ENCODE assay signal across 22 cellular contexts in the genomic region with DNA sequence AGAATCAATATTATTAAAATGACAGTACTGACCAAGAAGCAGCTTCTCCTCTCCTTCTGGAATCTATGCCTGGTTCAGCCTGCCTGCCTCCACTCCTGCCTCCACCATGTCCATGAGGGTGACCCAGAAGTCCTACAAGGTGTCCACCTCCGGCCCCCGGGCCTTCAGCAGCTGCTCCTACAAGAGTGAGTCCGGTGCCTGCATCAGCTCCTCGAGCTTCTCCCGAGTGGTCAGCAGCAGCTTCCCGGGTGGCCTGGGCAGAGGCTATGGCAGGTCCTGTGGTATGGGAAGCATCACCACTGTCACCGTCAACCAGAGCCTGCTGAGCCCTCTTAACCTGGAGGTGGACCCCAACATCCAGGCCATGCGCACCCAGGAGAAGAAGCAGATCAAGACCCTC.
"Had no signal": no experiment of that assay in that cellular context is flagged by ENCODE, and none has a peak within 500 bp of the region (broad histone marks: within the 10 kb centered on the region; RNA-seq: fewer than 3 reads in every experiment).

No MANE protein-coding gene starts in this region.

- H3K27ac ChIP-seq: left ventricle myocardium inferior, ovary, prostate gland, tibial nerve, vagina had no signal

- H3K27me3 ChIP-seq: ovary, tibial nerve, vagina had no signal

- H3K4me1 ChIP-seq: left ventricle myocardium inferior, prostate gland, tibial nerve, vagina had no signal

- H3K9me3 ChIP-seq: mucosa of descending colon, ovary, prostate gland, vagina had no signal

- H3K4me3 ChIP-seq: left ventricle myocardium inferior, lung, mucosa of descending colon, ovary, prostate gland, tibial nerve, vagina had no signal

- DNase-seq: hypothalamus; immature natural killer cell; kidney; left ventricle myocardium inferior; midbrain; mucosa of descending colon; naive thymus-derived CD4-positive, alpha-beta T cell; ovary; retina; right cardiac atrium; small intestine; stimulated activated CD4-positive, alpha-beta T cell treated with anti-CD3 and anti-CD28 coated beads, Interleukin-1b, Interleukin-23, amount 100 ng/mL, for 48 hours; stimulated activated CD4-positive, alpha-beta T cell treated with anti-CD3 and anti-CD28 coated beads, Interleukin-2, amount 100 ng/mL, for 48 hours; stimulated activated CD4-positive, alpha-beta T cell treated with anti-CD3 and anti-CD28 coated beads, Interleukin-4, amount 100 ng/mL, for 4 hours; stimulated activated CD8-positive, alpha-beta memory T cell treated with anti-CD3 and anti-CD28 coated beads, Interleukin-4, amount 100 ng/mL, for 48 hours; stimulated activated naive CD4-positive, alpha-beta T cell treated with Interleukin-2 at 50 U/mL for 16 hours; stimulated activated naive CD8-positive, alpha-beta T cell treated with anti-CD3 and anti-CD28 coated beads, Interleukin-15, amount 100 ng/mL, for 72 hours; substantia nigra had no signal

- H3K36me3 ChIP-seq: left ventricle myocardium inferior, ovary, prostate gland, tibial nerve, vagina had no signal
